9 cellular contexts compared by ENCODE assay signal in genomic region chr2:235026649-235027557, GRCh38.
DNase-seq lines count a peak whose midpoint lies in the region; ATAC-seq, FAIRE-seq and TF ChIP-seq lines count a peak whose summit lies in the region.
"Had no signal": no experiment of that assay in that cellular context is flagged by ENCODE, and none has a peak within 500 bp of the region (broad histone marks: within the 10 kb centered on the region; RNA-seq: fewer than 3 reads in every experiment).

No MANE protein-coding gene starts in this region.

- TF ChIP-seq EP300 in A549 (IDR thresholded peaks at IDR 0.05) = no peak; a peak in 1 of 5 replicates

- H3K36me3 Mint-ChIP-seq in WTC11 = peaks cover 1% of the 10 kb centered on the region
- H3K36me3 Mint-ChIP-seq in activated CD8-positive, alpha-beta memory T cell treated with anti-CD3 and anti-CD28 coated beads, Interleukin-2, amount 10 ng/mL, durations not matched to agents 7 days and 5 days = no peaks in the 10 kb centered on the region

- H3K4me1 Mint-ChIP-seq in WTC11 = peaks cover 41% of the 10 kb centered on the region
- H3K4me1 Mint-ChIP-seq in activated CD8-positive, alpha-beta memory T cell treated with anti-CD3 and anti-CD28 coated beads, Interleukin-2, amount 10 ng/mL, durations not matched to agents 7 days and 5 days = no peaks in the 10 kb centered on the region

- H3K4me3 ChIP-seq in A549 (peak overlapping the region; percentile 19; the same call in 2 of the 3 replicates), OCI-LY7 (ENCODE audit: low read depth, low read length, poor library complexity, severe bottlenecking) (no peak overlapping the region)
- H3K4me3 ChIP-seq: BLaER1 treated with 17β-estradiol and CSF1 and Interleukin-3, amounts not matched to agents 10 nM and 100 nM had no signal

- CTCF ChIA-PET in A549 (lab: Yijun Ruan, JAX) (interaction anchor here (0.6 to 1.5 kb wide), 3 partner anchors 80 to 473 kb away, joined by 3 to 4 read pairs (median 3); no protein-coding TSS in a partner anchor), WTC11 (lab: Charles Lee) (interaction anchor here (1.2 kb wide), 1 partner anchor 80 kb away, joined by 3 read pairs; no protein-coding TSS in a partner anchor), OCI-LY7 (lab: Charles Lee; ENCODE audit: unreplicated experiment) (no interaction called here)
- CTCF ChIA-PET in activated CD8-positive, alpha-beta memory T cell treated with anti-CD3 and anti-CD28 coated beads, Interleukin-2, amount 10 ng/mL, durations not matched to agents 7 days and 5 days (lab: Charles Lee) = no interaction called here

- BruUV-seq in OCI-LY7 (replicated peaks; lab: Mats Ljungman, UMichigan) = no TSS peak

- H3K4me1 ChIP-seq in A549 = peaks cover 72% of the 10 kb centered on the region
- no peaks in the 10 kb centered on the region for H3K4me1 ChIP-seq in OCI-LY7 (ENCODE audit: insufficient read depth, low read length, poor library complexity, severe bottlenecking)

- ATAC-seq in A549 (peak; percentile 68 to 75), WTC11 (peak; percentile 51), GM21529 (IDR thresholded peaks at IDR 0.05; ENCODE audit: unreplicated experiment) (no peak)
- no peak for ATAC-seq in activated CD8-positive, alpha-beta memory T cell treated with anti-CD3 and anti-CD28 coated beads, Interleukin-2, amount 10 ng/mL, durations not matched to agents 7 days and 5 days

- intact Hi-C loops in OCI-LY7 (cut with micrococcal nuclease; ENCODE audit: unreplicated experiment) = no loop called here

- 40% methylated on average over 23 of the region's 33 CpGs for WGBS in A549 (ENCODE audit: missing lambda C conversion rate)

- 0 out of 2 replicates have a peak overlapping the region, but pooled peaks have one; percentile 2 for H3K27ac Mint-ChIP-seq in WTC11
- H3K27ac Mint-ChIP-seq in activated CD8-positive, alpha-beta memory T cell treated with anti-CD3 and anti-CD28 coated beads, Interleukin-2, amount 10 ng/mL, durations not matched to agents 7 days and 5 days = no peak overlapping the region

- peak; percentile 55 to 81 for DNase-seq in A549 (ENCODE audit: low read depth in 1 of 2, low spot score in 1 of 2)
- DNase-seq in LoVo (ENCODE audit: low spot score) = peak; percentile 86
- DNase-seq in WTC11 (ENCODE audit: low spot score) = no peak
- DNase-seq in kidney tubule cell (ENCODE audit: low spot score) = peak; percentile 86
- DNase-seq in activated CD8-positive, alpha-beta memory T cell treated with anti-CD3 and anti-CD28 coated beads, Interleukin-2, amount 10 ng/mL, durations not matched to agents 7 days and 5 days = no peak
- DNase-seq in OCI-LY7 (ENCODE audit: low spot score) = no peak
- DNase-seq in UCSD-AML1 (lab: John Stamatoyannopoulos, UW; ENCODE audit: unreplicated experiment) = no peak

- POLR2A ChIA-PET in A549 (lab: Yijun Ruan, JAX) = interaction anchor here (1.4 kb wide), 1 partner anchor 46 kb away, joined by 5 read pairs; no protein-coding TSS in a partner anchor
- POLR2A ChIA-PET in WTC11 (lab: Charles Lee) = no interaction called here
- POLR2A ChIA-PET in OCI-LY7 (lab: Charles Lee) = no interaction called here

- H3K4me2 ChIP-seq in A549 = peak overlapping the region; percentile 88
- H3K4me2 ChIP-seq in OCI-LY7 (ENCODE audit: low read length) = no peak overlapping the region
- H3K4me2 ChIP-seq: BLaER1 treated with 17β-estradiol and CSF1 and Interleukin-3, amounts not matched to agents 10 nM and 100 nM had no signal

- no peaks in the 10 kb centered on the region for H3K36me3 ChIP-seq in OCI-LY7 (ENCODE audit: insufficient read depth, low read length)
- H3K36me3 ChIP-seq: BLaER1 treated with 17β-estradiol and CSF1 and Interleukin-3, amounts not matched to agents 10 nM and 100 nM had no signal

- H3K79me2 ChIP-seq in OCI-LY7 (ENCODE audit: insufficient read depth, low read depth, low read length) = no peaks in the 10 kb centered on the region

- H3K4me3 Mint-ChIP-seq in WTC11 = no peak overlapping the region
- H3K4me3 Mint-ChIP-seq in activated CD8-positive, alpha-beta memory T cell treated with anti-CD3 and anti-CD28 coated beads, Interleukin-2, amount 10 ng/mL, durations not matched to agents 7 days and 5 days = no peak overlapping the region

- no peak for FAIRE-seq in A549 (lab: Jason Lieb, UNC)

- no peaks in the 10 kb centered on the region for H3K27me3 Mint-ChIP-seq in WTC11 (ENCODE audit: low read depth)
- no peaks in the 10 kb centered on the region for H3K27me3 Mint-ChIP-seq in activated CD8-positive, alpha-beta memory T cell treated with anti-CD3 and anti-CD28 coated beads, Interleukin-2, amount 10 ng/mL, durations not matched to agents 7 days and 5 days

- TF ChIP-seq CTCF in A549 (IDR thresholded peaks at IDR 0.05) (no peak), WTC11 (IDR thresholded peaks at IDR 0.05) (no peak), OCI-LY7 (conservative IDR thresholded peaks at IDR 0.05; ENCODE audit: low read length) (no peak)

- TF ChIP-seq POLR2A in A549 (IDR thresholded peaks at IDR 0.05; ENCODE audit: low read length) = no peak

- peak overlapping the region; percentile 94 to 96 for H3K27ac ChIP-seq in A549
- no peak overlapping the region for H3K27ac ChIP-seq in OCI-LY7 (ENCODE audit: low read depth, low read length, poor library complexity, severe bottlenecking)
- H3K27ac ChIP-seq: BLaER1 treated with 17β-estradiol and CSF1 and Interleukin-3, amounts not matched to agents 10 nM and 100 nM had no signal

- no peak overlapping the region for H2AFZ ChIP-seq in OCI-LY7 (ENCODE audit: low read length)

- no peaks in the 10 kb centered on the region for H4K20me1 ChIP-seq in OCI-LY7 (ENCODE audit: insufficient read depth, low read length)
- H4K20me1 ChIP-seq: BLaER1 treated with 17β-estradiol and CSF1 and Interleukin-3, amounts not matched to agents 10 nM and 100 nM had no signal

- H3K9me3 ChIP-seq in A549 = no peaks in the 10 kb centered on the region
- H3K9me3 ChIP-seq in OCI-LY7 (ENCODE audit: low read length) = no peaks in the 10 kb centered on the region
- H3K9me3 ChIP-seq: BLaER1 treated with 17β-estradiol and CSF1 and Interleukin-3, amounts not matched to agents 10 nM and 100 nM had no signal

- peaks cover 5% of the 10 kb centered on the region; the same call in 1 of the 2 replicates for H3K9me3 Mint-ChIP-seq in WTC11
- H3K9me3 Mint-ChIP-seq in activated CD8-positive, alpha-beta memory T cell treated with anti-CD3 and anti-CD28 coated beads, Interleukin-2, amount 10 ng/mL, durations not matched to agents 7 days and 5 days (ENCODE audit: low read depth) = no peaks in the 10 kb centered on the region

- no peak for TF ChIP-seq RAD21 in A549 (conservative IDR thresholded peaks at IDR 0.05 in 1 of 2, IDR thresholded peaks at IDR 0.05 in 1 of 2)

- no peaks in the 10 kb centered on the region for H3K9me2 ChIP-seq in OCI-LY7 (ENCODE audit: insufficient read depth, low read length)

TF ChIP-seq in A549, 52 proteins besides CTCF, POLR2A, EP300 and RAD21 (continues in another document):
- no peak for TF ChIP-seq TP53 (CRISPR knock-in tag; IDR thresholded peaks at IDR 0.05)
- peak; percentile 61 for TF ChIP-seq MAX (IDR thresholded peaks at IDR 0.05)
- no peak for TF ChIP-seq FOXS1 (CRISPR knock-in tag; IDR thresholded peaks at IDR 0.05)
- TF ChIP-seq PBX3 (IDR thresholded peaks at IDR 0.05) = no peak
- TF ChIP-seq HOXB13 (CRISPR knock-in tag; IDR thresholded peaks at IDR 0.05; ENCODE audit: low read depth) = no peak
- TF ChIP-seq RNF2 (IDR thresholded peaks at IDR 0.05; ENCODE audit: borderline replicate concordance, low read depth) = no peak
- TF ChIP-seq MYC (IDR thresholded peaks at IDR 0.05; ENCODE audit: borderline replicate concordance, low read length) = no peak
- TF ChIP-seq ZC3H11A (IDR thresholded peaks at IDR 0.05) = no peak

TF ChIP-seq in WTC11, 78 proteins besides CTCF, POLR2A, EP300 and RAD21 (continues in another document):
- TF ChIP-seq MAX (CRISPR knock-in tag; IDR thresholded peaks at IDR 0.05) (no peak), ATF1 (CRISPR knock-in tag; IDR thresholded peaks at IDR 0.05) (no peak), CREM (CRISPR knock-in tag; IDR thresholded peaks at IDR 0.05) (no peak), ELF4 (CRISPR knock-in tag; IDR thresholded peaks at IDR 0.05; ENCODE audit: low read depth) (no peak), ATF6 (CRISPR knock-in tag; IDR thresholded peaks at IDR 0.05) (no peak), FOXJ3 (CRISPR knock-in tag; IDR thresholded peaks at IDR 0.05; ENCODE audit: borderline replicate concordance) (no peak), RORB (CRISPR knock-in tag; IDR thresholded peaks at IDR 0.05) (no peak)

Comparison
In these comparisons a context has a peak if more than half of its experiments do, and no peak if none do; other contexts are left out.
1. ATAC-seq: peak in A549 (2 of 2) and WTC11 (single experiment); none in activated CD8-positive, alpha-beta memory T cell treated with anti-CD3 and anti-CD28 coated beads, Interleukin-2, amount 10 ng/mL, durations not matched to agents 7 days and 5 days (single experiment) and GM21529 (single experiment).
2. DNase-seq: peak in A549 (2 of 2), LoVo (single experiment) and kidney tubule cell (single experiment); none in WTC11 (single experiment), activated CD8-positive, alpha-beta memory T cell treated with anti-CD3 and anti-CD28 coated beads, Interleukin-2, amount 10 ng/mL, durations not matched to agents 7 days and 5 days (single experiment), OCI-LY7 (single experiment) and UCSD-AML1 (single experiment).
3. CTCF ChIA-PET loops: an anchor here in A549 (0.6 to 1.5 kb wide) and WTC11 (1.2 kb wide); none called in activated CD8-positive, alpha-beta memory T cell treated with anti-CD3 and anti-CD28 coated beads, Interleukin-2, amount 10 ng/mL, durations not matched to agents 7 days and 5 days and OCI-LY7.
4. Of the 8 proteins assayed by ChIP-seq in both WTC11 and A549: peak only in WTC11: none; only in A549: MAX; in both: none; in neither: 7.